Comparison of ENCODE assay signal across 8 cellular contexts in genomic region chr2:173264603-173265366, GRCh38.
DNase-seq lines count a peak whose midpoint lies in the region; ATAC-seq and TF ChIP-seq lines count a peak whose summit lies in the region.

No MANE protein-coding gene starts in this region.

- TF ChIP-seq POLR2A in transverse colon (IDR thresholded peaks at IDR 0.05) (no peak), testis (IDR thresholded peaks at IDR 0.05) (no peak)

- H3K9me2 ChIP-seq in Karpas-422 (replicated peaks; ENCODE audit: insufficient read depth, low read length), result no peaks in the 10 kb centered on the region

- H3K9ac ChIP-seq in Karpas-422 (ENCODE audit: low read length), result peak overlapping the region; percentile 55

- no peaks in the 10 kb centered on the region for H3K36me3 ChIP-seq in Karpas-422 (ENCODE audit: insufficient read depth, low read length)
- H3K36me3 ChIP-seq in effector memory CD4-positive, alpha-beta T cell (ENCODE audit: control insufficient read depth, insufficient read depth, low read length), result no peaks in the 10 kb centered on the region
- peaks cover 0 to 4% (median 0%) of the 10 kb centered on the region in 4 donors for H3K36me3 ChIP-seq in transverse colon
- no peaks in the 10 kb centered on the region for H3K36me3 ChIP-seq in testis (ENCODE audit: low read depth, missing control alignments)

- DNase-seq in Karpas-422 (peak; percentile 90), transverse colon (peak; percentile 20), testis (no peak), epidermal melanocyte (ENCODE audit: insufficient read length, low spot score) (no peak), SHP77 treated with DMSO at 0.1 percent for 48 hours (lab: John Stamatoyannopoulos, UW) (no peak)
- no peak for DNase-seq in effector memory CD4-positive, alpha-beta T cell

- ATAC-seq in GM18861 (IDR thresholded peaks at IDR 0.05; ENCODE audit: unreplicated experiment) (peak; percentile 95), GM21786 (IDR thresholded peaks at IDR 0.05; ENCODE audit: unreplicated experiment) (peak; percentile 99)

- peak overlapping the region; percentile 83 for H2AFZ ChIP-seq in Karpas-422 (ENCODE audit: low read length)

- TF ChIP-seq CTCF in transverse colon (IDR thresholded peaks at IDR 0.05) (no peak), testis (IDR thresholded peaks at IDR 0.05) (no peak)

- H3K9me3 ChIP-seq in Karpas-422 (ENCODE audit: low read length) (no peaks in the 10 kb centered on the region), transverse colon (no peaks in the 10 kb centered on the region), testis (no peaks in the 10 kb centered on the region)
- no peaks in the 10 kb centered on the region for H3K9me3 ChIP-seq in effector memory CD4-positive, alpha-beta T cell (ENCODE audit: control insufficient read depth, low read length)

- H3K4me1 ChIP-seq in Karpas-422 (ENCODE audit: low read length), result peaks cover 17% of the 10 kb centered on the region
- H3K4me1 ChIP-seq in effector memory CD4-positive, alpha-beta T cell (ENCODE audit: control insufficient read depth, insufficient read depth, low read length, poor library complexity, severe bottlenecking), result no peaks in the 10 kb centered on the region
- H3K4me1 ChIP-seq in transverse colon, result peaks cover 0 to 5% (median 0%) of the 10 kb centered on the region in 4 donors
- no peaks in the 10 kb centered on the region for H3K4me1 ChIP-seq in testis

- H3K79me2 ChIP-seq in Karpas-422 (ENCODE audit: low read length), result no peaks in the 10 kb centered on the region

- intact Hi-C loops in transverse colon (cut with DNase I; ENCODE audit: low total_unique reads), result no loop called here
- intact Hi-C loops in testis (cut with DNase I; ENCODE audit: low total_unique reads), result no loop called here

- WGBS in transverse colon (ENCODE audit: low coverage in 1 of 2), 2 donors, result 70 to 74% methylated on average over 11 to 14 of the region's 14 CpGs
- WGBS in testis, 2 donors, result 82 to 85% methylated on average over 14 of the region's 14 CpGs

- peak overlapping the region; percentile 27; the same call in 1 of the 2 replicates for H3K27ac ChIP-seq in Karpas-422 (ENCODE audit: low read length)
- no peak overlapping the region for H3K27ac ChIP-seq in effector memory CD4-positive, alpha-beta T cell (ENCODE audit: insufficient read depth, low read length, poor library complexity, severe bottlenecking)
- no peak overlapping the region for H3K27ac ChIP-seq in transverse colon
- no peak overlapping the region for H3K27ac ChIP-seq in testis

- no peak for TF ChIP-seq EP300 in transverse colon (IDR thresholded peaks at IDR 0.05; ENCODE audit: low read depth)

- H3K4me3 ChIP-seq in Karpas-422 (ENCODE audit: low read length), result peak overlapping the region; percentile 59
- peak overlapping the region; percentile 27 for H3K4me3 ChIP-seq in effector memory CD4-positive, alpha-beta T cell (ENCODE audit: insufficient read depth, low read depth, low read length, poor library complexity, severe bottlenecking)
- no peak overlapping the region for H3K4me3 ChIP-seq in transverse colon
- no peak overlapping the region for H3K4me3 ChIP-seq in testis

- peak overlapping the region; percentile 77 for H3K4me2 ChIP-seq in Karpas-422 (ENCODE audit: low read depth, low read length, poor library complexity, severe bottlenecking)

- no peaks in the 10 kb centered on the region for H3K27me3 ChIP-seq in Karpas-422 (ENCODE audit: low read length)
- no peaks in the 10 kb centered on the region for H3K27me3 ChIP-seq in effector memory CD4-positive, alpha-beta T cell (replicated peaks; ENCODE audit: control insufficient read depth, insufficient read depth, low read length, poor library complexity, severe bottlenecking)
- no peaks in the 10 kb centered on the region for H3K27me3 ChIP-seq in transverse colon
- H3K27me3 ChIP-seq in testis, result no peaks in the 10 kb centered on the region

- in situ Hi-C loops in transverse colon (cut with MboI; ENCODE audit: low pct_ligation_motif_present in 1 of 4, low pct_unique_long_range_greater_than_20kb in 1 of 4, low sequenced_read_pairs in 3 of 4), result no loop called here

- H4K20me1 ChIP-seq in Karpas-422 (ENCODE audit: insufficient read depth, low read depth, low read length), result no peaks in the 10 kb centered on the region

Comparison
In these comparisons a context has a peak if more than half of its experiments do, and no peak if none do; other contexts are left out.
1. DNase-seq: peak in Karpas-422 (single experiment) and transverse colon (single experiment); none in effector memory CD4-positive, alpha-beta T cell (0 of 3), testis (single experiment), epidermal melanocyte (single experiment) and SHP77 treated with DMSO at 0.1 percent for 48 hours (single experiment).
2. H3K4me3 ChIP-seq: peak in Karpas-422 (single experiment) and effector memory CD4-positive, alpha-beta T cell (single experiment); none in transverse colon (0 of 4) and testis (0 of 2).